In the genomic region with DNA sequence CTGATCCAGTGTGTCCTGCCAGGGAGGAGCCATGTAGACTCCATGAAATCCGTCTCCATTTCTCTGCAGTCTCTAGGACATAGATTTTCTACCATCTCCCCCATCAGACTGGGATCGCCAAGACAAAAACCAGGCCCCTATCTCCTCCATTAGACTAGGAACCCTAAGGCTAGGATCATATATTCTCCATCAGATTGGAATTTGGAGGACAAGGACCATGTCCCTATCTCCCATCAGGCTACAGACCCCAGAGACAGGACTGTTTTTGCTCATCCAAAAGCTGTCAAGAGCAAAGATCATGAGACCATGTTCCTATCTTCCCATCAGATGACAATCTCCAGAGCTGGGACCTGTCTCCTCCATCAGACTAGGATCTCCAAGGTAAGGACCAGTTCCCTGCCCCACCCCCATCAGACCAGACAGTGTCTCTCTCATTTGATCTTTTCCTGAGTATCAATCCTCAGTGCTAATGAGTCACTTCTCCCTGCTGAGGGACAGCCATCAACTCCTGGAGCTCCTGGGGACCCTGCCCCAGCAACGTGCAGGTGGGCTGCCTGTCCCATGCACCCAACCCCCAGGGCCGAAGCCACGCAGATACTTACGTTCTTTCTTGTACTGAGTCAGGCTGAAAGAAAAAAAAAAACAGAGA, we compare ENCODE assay signal across 12 cellular contexts. TPM values are rescaled to one million over a fixed set of nuclear protein-coding genes. Genes with fewer than 3 reads are reported as not detected.
DNase-seq lines count a peak whose midpoint lies in the region; ATAC-seq, FAIRE-seq and TF ChIP-seq lines count a peak whose summit lies in the region.
"Not testable (repeated sequence)": the region's sequence is repeated elsewhere in the genome, so short reads cannot be mapped to it uniquely, and the experiment has no call there.
"Had no signal": no experiment of that assay in that cellular context is flagged by ENCODE, and none has a peak within 500 bp of the region (broad histone marks: within the 10 kb centered on the region; RNA-seq: fewer than 3 reads in every experiment).

No MANE protein-coding gene starts in this region.

- H3K4me1 Mint-ChIP-seq in MCF 10A (ENCODE audit: insufficient read depth, unreplicated experiment), result peaks cover 45% of the 10 kb centered on the region
- not testable (repeated sequence) for H3K4me1 Mint-ChIP-seq in neural crest cell; stimulated activated naive CD8-positive, alpha-beta T cell treated with anti-CD3 and anti-CD28 coated beads, Interleukin-15, amount 100 ng/mL, for 72 hours

- H3K4me2 ChIP-seq in keratinocyte (ENCODE audit: control insufficient read depth, extremely low read depth, insufficient read depth, low read depth, low read length), result not testable (repeated sequence)

- DNase-seq in RWPE1 (ENCODE audit: low spot score); MCF 10A (ENCODE audit: unreplicated experiment); keratinocyte (ENCODE audit: low read depth, low spot score); neural crest cell (ENCODE audit: low read depth, low spot score); stimulated activated naive CD8-positive, alpha-beta T cell treated with anti-CD3 and anti-CD28 coated beads, Interleukin-15, amount 100 ng/mL, for 72 hours: not testable (repeated sequence)
- peak; percentile 27 for DNase-seq in activated effector memory CD4-positive, alpha-beta T cell treated with anti-CD3 and anti-CD28 coated beads, Interleukin-2, amount 50 U/mL, for 16 hours
- peak; percentile 95 for DNase-seq in epithelial cell of esophagus (ENCODE audit: low read depth)

- intact Hi-C loops in MCF 10A (cut with micrococcal nuclease), result not testable (repeated sequence)

- not testable (repeated sequence) for H3K9me1 ChIP-seq in keratinocyte (ENCODE audit: control insufficient read depth, extremely low read depth, insufficient read depth, low read length)

- peak overlapping the region; percentile 100 for H3K27ac ChIP-seq in RWPE1
- H3K27ac ChIP-seq in keratinocyte (ENCODE audit: control insufficient read depth, insufficient read depth, low read length), result not testable (repeated sequence)

- not testable (repeated sequence) for H3K27me3 Mint-ChIP-seq in MCF 10A (ENCODE audit: insufficient read depth, unreplicated experiment); neural crest cell (ENCODE audit: low read depth); stimulated activated naive CD8-positive, alpha-beta T cell treated with anti-CD3 and anti-CD28 coated beads, Interleukin-15, amount 100 ng/mL, for 72 hours

- H4K20me1 ChIP-seq in keratinocyte (ENCODE audit: control insufficient read depth, extremely low read depth, insufficient read depth, low read length), result not testable (repeated sequence)

- H3K36me3 ChIP-seq in keratinocyte (ENCODE audit: control insufficient read depth in 2 of 2, extremely low read depth in 1 of 2, insufficient read depth in 2 of 2, low read length in 2 of 2), result peaks cover 3 to 20% of the 10 kb centered on the region in 2 experiments

- H3K9me3 Mint-ChIP-seq in MCF 10A (ENCODE audit: unreplicated experiment); neural crest cell; stimulated activated naive CD8-positive, alpha-beta T cell treated with anti-CD3 and anti-CD28 coated beads, Interleukin-15, amount 100 ng/mL, for 72 hours: not testable (repeated sequence)

- not testable (repeated sequence) for H3K9ac ChIP-seq in keratinocyte (ENCODE audit: control insufficient read depth, extremely low read depth, insufficient read depth, low read length)

- CTCF ChIA-PET in RWPE1 (lab: Yijun Ruan, JAX) (interaction anchor here (0.6 to 2.4 kb wide), 6 partner anchors 9 to 71 kb away, joined by 3 to 11 read pairs (median 4); no protein-coding TSS in a partner anchor), MCF 10A (lab: Yijun Ruan, JAX) (interaction anchor here (0.6 to 1.2 kb wide), 6 partner anchors 27 to 70 kb away, joined by 3 to 6 read pairs (median 3); no protein-coding TSS in a partner anchor)

- H3K4me3 Mint-ChIP-seq in MCF 10A (ENCODE audit: unreplicated experiment), result peak overlapping the region; percentile 86
- not testable (repeated sequence) for H3K4me3 Mint-ChIP-seq in neural crest cell; stimulated activated naive CD8-positive, alpha-beta T cell treated with anti-CD3 and anti-CD28 coated beads, Interleukin-15, amount 100 ng/mL, for 72 hours

- POLR2A ChIA-PET in RWPE1 (lab: Yijun Ruan, JAX; ENCODE audit: low non-redundant PET), result not testable (repeated sequence)
- POLR2A ChIA-PET in MCF 10A (lab: Yijun Ruan, JAX), result interaction anchor here (0.6 to 13.2 kb wide), 8 partner anchors 7 to 792 kb away, joined by 3 to 366 read pairs (median 4); a partner anchor contains a TSS

- H3K4me3 ChIP-seq in epithelial cell of esophagus (ENCODE audit: low read length); keratinocyte (ENCODE audit: control insufficient read depth in 2 of 3, extremely low read depth in 1 of 3, insufficient read depth in 2 of 3, low read depth in 1 of 3, low read length in 3 of 3): not testable (repeated sequence)

- H3K9me3 ChIP-seq in keratinocyte (ENCODE audit: control insufficient read depth, low read depth, low read length), result not testable (repeated sequence)

- FAIRE-seq in keratinocyte (lab: Jason Lieb, UNC), result peak; percentile 62

- H3K27ac Mint-ChIP-seq in MCF 10A (ENCODE audit: low read depth, unreplicated experiment), result not testable (repeated sequence)
- H3K27ac Mint-ChIP-seq in neural crest cell (ENCODE audit: unreplicated experiment), result peak overlapping the region; percentile 14
- H3K27ac Mint-ChIP-seq in stimulated activated naive CD8-positive, alpha-beta T cell treated with anti-CD3 and anti-CD28 coated beads, Interleukin-15, amount 100 ng/mL, for 72 hours, result peak overlapping the region; percentile 38 to 79

- not testable (repeated sequence) for TF ChIP-seq CTCF in RWPE1 (conservative IDR thresholded peaks at IDR 0.05; ENCODE audit: low read depth); MCF 10A (IDR thresholded peaks at IDR 0.05; ENCODE audit: unreplicated experiment); epithelial cell of esophagus (IDR thresholded peaks at IDR 0.05; ENCODE audit: insufficient read depth, low read depth, low read length, missing control alignments); keratinocyte (optimal IDR thresholded peaks at IDR 0.05 in 1 of 3, IDR thresholded peaks at IDR 0.05 in 1 of 3, conservative IDR thresholded peaks at IDR 0.05 in 1 of 3; ENCODE audit: extremely low read depth in 1 of 3, insufficient read depth in 2 of 3, low read length in 3 of 3); neural crest cell (conservative IDR thresholded peaks at IDR 0.05)

- peaks cover 15% of the 10 kb centered on the region for H3K79me2 ChIP-seq in keratinocyte (ENCODE audit: control insufficient read depth, insufficient read depth, low read length)

- not testable (repeated sequence) for H2AFZ ChIP-seq in keratinocyte (ENCODE audit: control insufficient read depth, low read length)

- not testable (repeated sequence) for ATAC-seq in stimulated activated naive CD8-positive, alpha-beta T cell treated with anti-CD3 and anti-CD28 coated beads, Interleukin-15, amount 100 ng/mL, for 72 hours

- dilution Hi-C loops in keratinocyte (cut with MboI; ENCODE audit: extremely low pct_ligation_motif_present, low sequenced_read_pairs), result not testable (repeated sequence)

- peaks cover 87% of the 10 kb centered on the region for H3K36me3 Mint-ChIP-seq in MCF 10A (ENCODE audit: insufficient read depth, unreplicated experiment)
- H3K36me3 Mint-ChIP-seq in neural crest cell (ENCODE audit: low read depth), result not testable (repeated sequence)

- not testable (repeated sequence) for H3K27me3 ChIP-seq in keratinocyte (ENCODE audit: control insufficient read depth, extremely low read depth, insufficient read depth, low read length)

- BruUV-seq in MCF 10A (replicated peaks; lab: Mats Ljungman, UMichigan), result not testable (repeated sequence)

- peaks cover 42% of the 10 kb centered on the region for H3K4me1 ChIP-seq in keratinocyte (ENCODE audit: control insufficient read depth, extremely low read depth, insufficient read depth, low read length)

RNA-seq across cellular contexts. Expression of a gene that starts 4.3 kb away (rescaled TPM):
- total RNA-seq in MCF 10A (2022) (1,990 and 4,105 TPM in 2 replicates), neural crest cell (not detected in 2 replicates)
- 6,440 to 12,579 TPM (median 8,666 TPM) in 3 replicates for polyA plus RNA-seq in keratinocyte
- 46,546 TPM for polyA plus RNA-seq in keratinocyte (2011; ENCODE audit: low read depth)
- 6,491 and 12,585 TPM in 2 replicates for polyA plus RNA-seq in keratinocyte (2011; cell fraction: cytosol; rRNA removed)
- polyA plus RNA-seq in keratinocyte (2011; cell fraction: nucleus; rRNA removed), result 12,033 and 13,742 TPM in 2 replicates
- polyA plus RNA-seq in keratinocyte (2012; ENCODE audit: low replicate concordance), result 5,743 and 13,877 TPM in 2 replicates
- polyA minus RNA-seq in keratinocyte, result 5,137 to 9,087 TPM (median 7,073 TPM) in 3 replicates
- polyA minus RNA-seq in keratinocyte (2011; cell fraction: cytosol; rRNA and poly(A)+ RNA removed), result 14,086 TPM
- polyA minus RNA-seq in keratinocyte (2011; cell fraction: nucleus; rRNA and poly(A)+ RNA removed), result 4,848 and 5,061 TPM in 2 replicates
- total RNA-seq: CD4-positive, CD25-positive, alpha-beta regulatory T cell had no signal
- polyA plus RNA-seq: CD4-positive, CD25-positive, alpha-beta regulatory T cell had no signal

RNA-seq across cellular contexts. Expression of a gene that starts 7.5 kb away (rescaled TPM):
- total RNA-seq in MCF 10A (2022), result 74.5 and 109 TPM in 2 replicates
- 1,163 to 4,746 TPM (median 1,851 TPM) in 3 replicates for polyA plus RNA-seq in keratinocyte
- 20,474 TPM for polyA plus RNA-seq in keratinocyte (2011; ENCODE audit: low read depth)
- 1,428 and 3,010 TPM in 2 replicates for polyA plus RNA-seq in keratinocyte (2011; cell fraction: cytosol; rRNA removed)
- 2,522 and 2,889 TPM in 2 replicates for polyA plus RNA-seq in keratinocyte (2011; cell fraction: nucleus; rRNA removed)
- polyA plus RNA-seq in keratinocyte (2012; ENCODE audit: low replicate concordance), result 1,329 and 6,837 TPM in 2 replicates
- 1,159 to 3,059 TPM (median 1,751 TPM) in 3 replicates for polyA minus RNA-seq in keratinocyte
- polyA minus RNA-seq in keratinocyte (2011; cell fraction: cytosol; rRNA and poly(A)+ RNA removed), result 3,006 TPM
- 1,076 and 1,184 TPM in 2 replicates for polyA minus RNA-seq in keratinocyte (2011; cell fraction: nucleus; rRNA and poly(A)+ RNA removed)
- not detected in 2 replicates for total RNA-seq in neural crest cell
- total RNA-seq: A673; CD4-positive, CD25-positive, alpha-beta regulatory T cell; H1 had no signal
- polyA plus RNA-seq: CD4-positive, CD25-positive, alpha-beta regulatory T cell; H1 had no signal

RNA-seq across cellular contexts. Expression of a gene that starts 33.4 kb away (rescaled TPM):
- total RNA-seq in MCF 10A (2022) (696 and 1,755 TPM in 2 replicates), neural crest cell (not detected in 2 replicates)
- 26,041 to 32,523 TPM (median 29,603 TPM) in 3 replicates for polyA plus RNA-seq in keratinocyte
- 31,901 TPM for polyA plus RNA-seq in keratinocyte (2011; ENCODE audit: low read depth)
- 21,475 and 38,030 TPM in 2 replicates for polyA plus RNA-seq in keratinocyte (2011; cell fraction: cytosol; rRNA removed)
- polyA plus RNA-seq in keratinocyte (2011; cell fraction: nucleus; rRNA removed), result 27,919 and 28,945 TPM in 2 replicates
- polyA plus RNA-seq in keratinocyte (2012; ENCODE audit: low replicate concordance), result 14,568 and 23,086 TPM in 2 replicates
- polyA minus RNA-seq in keratinocyte, result 19,979 to 26,270 TPM (median 20,630 TPM) in 3 replicates
- polyA minus RNA-seq in keratinocyte (2011; cell fraction: cytosol; rRNA and poly(A)+ RNA removed), result 27,275 TPM
- polyA minus RNA-seq in keratinocyte (2011; cell fraction: nucleus; rRNA and poly(A)+ RNA removed), result 10,810 and 12,637 TPM in 2 replicates
- total RNA-seq: A673; CD4-positive, CD25-positive, alpha-beta regulatory T cell; H1; HT-29 had no signal
- polyA plus RNA-seq: CD4-positive, CD25-positive, alpha-beta regulatory T cell had no signal

RNA-seq across cellular contexts. Expression of a gene that starts 48.2 kb away (rescaled TPM):
- total RNA-seq in MCF 10A (2022) (0.21 and 0.27 TPM in 2 replicates), neural crest cell (not detected in 2 replicates)
- polyA plus RNA-seq in keratinocyte, result 0.85 to 1.6 TPM (median 1.5 TPM) in 3 replicates
- polyA plus RNA-seq in keratinocyte (2011; ENCODE audit: low read depth), result 1.0 TPM
- polyA plus RNA-seq in keratinocyte (2011; cell fraction: cytosol; rRNA removed), result 1.4 and 1.7 TPM in 2 replicates
- 1.5 and 2.1 TPM in 2 replicates for polyA plus RNA-seq in keratinocyte (2011; cell fraction: nucleus; rRNA removed)
- polyA plus RNA-seq in keratinocyte (2012; ENCODE audit: low replicate concordance), result 1.6 TPM in 2 replicates
- polyA minus RNA-seq in keratinocyte, result 0.10 to 0.74 TPM (median 0.43 TPM) in 3 replicates
- not detected for polyA minus RNA-seq in keratinocyte (2011; cell fraction: cytosol; rRNA and poly(A)+ RNA removed)
- 0.32 and 0.93 TPM in 2 replicates for polyA minus RNA-seq in keratinocyte (2011; cell fraction: nucleus; rRNA and poly(A)+ RNA removed)
- total RNA-seq: A673; CD4-positive, CD25-positive, alpha-beta regulatory T cell; Daoy; H1; HT-29 had no signal
- polyA plus RNA-seq: CD4-positive, CD25-positive, alpha-beta regulatory T cell; H1 had no signal

Comparison
In these comparisons a context has a peak if more than half of its experiments do, and no peak if none do; other contexts are left out.
1. RNA of a gene that starts 4.3 kb away (total RNA-seq): 1,990 to 4,105 TPM in MCF 10A; not detected in neural crest cell; every median in the first group is over 1,000 times any median in the second.
2. RNA of a gene that starts 7.5 kb away (total RNA-seq): 74.5 to 109 TPM in MCF 10A; not detected in neural crest cell; every median in the first group is over 10 times any median in the second.
3. RNA of a gene that starts 33.4 kb away (total RNA-seq): 696 to 1,755 TPM in MCF 10A; not detected in neural crest cell; every median in the first group is over 100 times any median in the second.